10 cellular contexts compared by ENCODE assay signal in genomic region chr9:3672399-3672798, GRCh38.
"Had no signal": no experiment of that assay in that cellular context is flagged by ENCODE, and none has a peak within 500 bp of the region (broad histone marks: within the 10 kb centered on the region; RNA-seq: fewer than 3 reads in every experiment).

No MANE protein-coding gene starts in this region.

- H3K4me3 ChIP-seq: GM23248, GM23338, HAP-1 had no signal

- H3K4me1 ChIP-seq: HAP-1 had no signal

- H3K27ac ChIP-seq: GM23248 had no signal

- ATAC-seq: GM23338, HCT116 had no signal

- FAIRE-seq: H54 had no signal

- H2AFZ ChIP-seq: GM23248, GM23338 had no signal

- H3K9me3 ChIP-seq: HAP-1 had no signal

- H3K36me3 ChIP-seq: HAP-1 had no signal

- H3K9ac ChIP-seq: GM23248 had no signal

- H3K4me2 ChIP-seq: GM23338 had no signal

- DNase-seq: GM23248, GOT3, H7, H9, HCEC 1CT, HFFc6 had no signal
